Comparison of ENCODE assay signal across 17 cellular contexts in genomic region chr17:62648247-62648953, GRCh38. TPM values are rescaled to one million over a fixed set of nuclear protein-coding genes. Genes with fewer than 3 reads are reported as not detected.
DNase-seq lines count a peak whose midpoint lies in the region; ATAC-seq, FAIRE-seq and TF ChIP-seq lines count a peak whose summit lies in the region.
"Had no signal": no experiment of that assay in that cellular context is flagged by ENCODE, and none has a peak within 500 bp of the region (broad histone marks: within the 10 kb centered on the region; RNA-seq: fewer than 3 reads in every experiment).

No MANE protein-coding gene starts in this region.

- H3K4me1 ChIP-seq in H1 (replicated peaks in 1 of 4; ENCODE audit: control insufficient read depth in 3 of 4, insufficient read depth in 4 of 4, low read length in 3 of 4) (peaks cover 0 to 14% (median 3%) of the 10 kb centered on the region in 4 experiments; a peak in 6 of 7 replicates), skeletal muscle satellite cell (ENCODE audit: control insufficient read depth, insufficient read depth, low read length) (peaks cover 43% of the 10 kb centered on the region)

- H3K27ac ChIP-seq in H1 (ENCODE audit: low read depth, low read length), result no peak overlapping the region
- H3K27ac ChIP-seq: SJCRH30 had no signal

- no peak overlapping the region for H4K5ac ChIP-seq in H1 (ENCODE audit: insufficient read length, low read depth, low read length)

- in situ Hi-C loops in G401 (cut with HindIII; ENCODE audit: low sequenced_read_pairs), result no loop called here

- H2AFZ ChIP-seq in H1 (ENCODE audit: low read length), result peak overlapping the region; percentile 25; the same call in 1 of the 2 replicates

- no peak overlapping the region for H3K4me2 ChIP-seq in H1 (ENCODE audit: insufficient read depth in 1 of 2, low read depth in 2 of 2, low read length in 2 of 2)
- peak overlapping the region; percentile 49 for H3K4me2 ChIP-seq in skeletal muscle satellite cell (ENCODE audit: low read length)

- ATAC-seq in GM18867 (IDR thresholded peaks at IDR 0.05; ENCODE audit: unreplicated experiment), result no peak
- ATAC-seq: naive thymus-derived CD4-positive, alpha-beta T cell; stimulated activated effector memory CD8-positive, alpha-beta T cell treated with anti-CD3 and anti-CD28 coated beads, Interleukin-12 subunit alpha, Interleukin-12 subunit beta, amount 100 ng/mL, for 72 hours had no signal

- no peaks in the 10 kb centered on the region for H4K20me1 ChIP-seq in H1 (replicated peaks in 1 of 2; ENCODE audit: control insufficient read depth in 1 of 2, insufficient read depth in 2 of 2, low read length in 2 of 2)

- 0 out of 2 replicates have a peak overlapping the region, but pooled peaks have one; percentile 3 for H2BK12ac ChIP-seq in H1 (ENCODE audit: low read depth, low read length)

- no peak overlapping the region for H2BK120ac ChIP-seq in H1 (replicated peaks; ENCODE audit: low read depth, low read length)

- no peak overlapping the region for H3K18ac ChIP-seq in H1 (ENCODE audit: extremely low read depth, low read length)

- no peak overlapping the region for H3K27ac Mint-ChIP-seq in activated naive CD4-positive, alpha-beta T cell treated with anti-CD3 and anti-CD28 coated beads, Interleukin-2, amount 10 ng/mL, durations not matched to agents 7 days and 5 days
- H3K27ac Mint-ChIP-seq: activated naive CD4-positive, alpha-beta T cell treated with anti-CD3 and anti-CD28 coated beads for 36 hours; naive thymus-derived CD4-positive, alpha-beta T cell; stimulated activated effector memory CD8-positive, alpha-beta T cell treated with anti-CD3 and anti-CD28 coated beads, Interleukin-12 subunit alpha, Interleukin-12 subunit beta, amount 100 ng/mL, for 72 hours had no signal

- peaks cover 76% of the 10 kb centered on the region for H3K27me3 Mint-ChIP-seq in activated naive CD4-positive, alpha-beta T cell treated with anti-CD3 and anti-CD28 coated beads, Interleukin-2, amount 10 ng/mL, durations not matched to agents 7 days and 5 days

- DNase-seq in H7 (peak; percentile 28), H1 (ENCODE audit: low read depth in 1 of 2, low spot score in 2 of 2) (no peak), islet precursor cell (peak; percentile 44), G401 (ENCODE audit: low spot score) (no peak), NCI-H2196 treated with DMSO at 0.1 percent for 48 hours (lab: John Stamatoyannopoulos, UW; ENCODE audit: unreplicated experiment) (no peak)
- DNase-seq in activated naive CD4-positive, alpha-beta T cell treated with anti-CD3 and anti-CD28 coated beads, Interleukin-2, amount 10 ng/mL, durations not matched to agents 7 days and 5 days, result no peak
- DNase-seq: activated naive CD4-positive, alpha-beta T cell treated with anti-CD3 and anti-CD28 coated beads for 36 hours; caudate nucleus; KBM-7; kidney glomerular epithelial cell; naive thymus-derived CD4-positive, alpha-beta T cell; NCI-H1092 treated with DMSO at 0.1 percent for 48 hours had no signal

- no peaks in the 10 kb centered on the region for H3K36me3 ChIP-seq in H7 (replicated peaks; ENCODE audit: control insufficient read depth, insufficient read depth, low read length)
- no peaks in the 10 kb centered on the region for H3K36me3 ChIP-seq in H1 (ENCODE audit: control insufficient read depth in 2 of 4, insufficient read depth in 4 of 4, low read length in 3 of 4)
- H3K36me3 ChIP-seq in skeletal muscle satellite cell (ENCODE audit: insufficient read depth, low read length), result peaks cover 10% of the 10 kb centered on the region
- H3K36me3 ChIP-seq: SJCRH30 had no signal

- POLR2A ChIA-PET in H1 (lab: Charles Lee; ENCODE audit: partially characterized antibody), result interaction anchor here (1.0 to 1.8 kb wide), 4 partner anchors 10 to 19 kb away, joined by 3 to 7 read pairs (median 4); no protein-coding TSS in a partner anchor

- TF ChIP-seq RAD21 in H1 (IDR thresholded peaks at IDR 0.05 in 1 of 2, conservative IDR thresholded peaks at IDR 0.05 in 1 of 2; ENCODE audit: low read depth in 2 of 2, low read length in 2 of 2), result no peak

- H4K91ac ChIP-seq in H1 (replicated peaks; ENCODE audit: insufficient read length, low read length), result no peak overlapping the region

- no peak overlapping the region for H2BK20ac ChIP-seq in H1 (ENCODE audit: low read length)

- no peak overlapping the region for H3K9ac ChIP-seq in H1 (replicated peaks in 1 of 4; ENCODE audit: extremely low read depth in 1 of 4, low read depth in 3 of 4, low read length in 3 of 4)
- H3K9ac ChIP-seq in skeletal muscle satellite cell (ENCODE audit: low read depth, low read length), result peak overlapping the region; percentile 30

- peaks cover 11% of the 10 kb centered on the region for H3K23me2 ChIP-seq in H1 (ENCODE audit: low read depth, low read length)

- H3K27me3 ChIP-seq in H7 (ENCODE audit: control insufficient read depth, insufficient read depth, low read length) (no peaks in the 10 kb centered on the region), H1 (replicated peaks in 1 of 4; ENCODE audit: control insufficient read depth in 3 of 4, extremely low read depth in 1 of 4, insufficient read depth in 3 of 4, low read length in 3 of 4) (peaks cover 0 to 6% (median 3%) of the 10 kb centered on the region in 4 experiments; a peak in 1 of 7 replicates), skeletal muscle satellite cell (ENCODE audit: control insufficient read depth, insufficient read depth, low read length) (no peaks in the 10 kb centered on the region)
- H3K27me3 ChIP-seq: SJCRH30 had no signal

- H3K79me1 ChIP-seq in H1 (ENCODE audit: low read depth, low read length), result no peaks in the 10 kb centered on the region; the same call in 1 of the 2 replicates

- H3K36me3 Mint-ChIP-seq in activated naive CD4-positive, alpha-beta T cell treated with anti-CD3 and anti-CD28 coated beads, Interleukin-2, amount 10 ng/mL, durations not matched to agents 7 days and 5 days, result no peaks in the 10 kb centered on the region
- H3K36me3 Mint-ChIP-seq: naive thymus-derived CD4-positive, alpha-beta T cell had no signal

- H3K23ac ChIP-seq in H1 (ENCODE audit: insufficient read length), result no peak overlapping the region

- no peak for TF ChIP-seq CTCF in H1 (IDR thresholded peaks at IDR 0.05; ENCODE audit: control extremely low read depth in 1 of 3, insufficient read depth in 1 of 3, low read depth in 1 of 3, low read length in 3 of 3)

- no peak overlapping the region for H2AK5ac ChIP-seq in H1 (ENCODE audit: low read depth, low read length)

- peaks cover 18% of the 10 kb centered on the region for H3K4me1 Mint-ChIP-seq in activated naive CD4-positive, alpha-beta T cell treated with anti-CD3 and anti-CD28 coated beads, Interleukin-2, amount 10 ng/mL, durations not matched to agents 7 days and 5 days

- FAIRE-seq in H1 (lab: Jason Lieb, UNC), result no peak
- FAIRE-seq: TTC549 had no signal

- no peaks in the 10 kb centered on the region for H3K9me3 Mint-ChIP-seq in activated naive CD4-positive, alpha-beta T cell treated with anti-CD3 and anti-CD28 coated beads, Interleukin-2, amount 10 ng/mL, durations not matched to agents 7 days and 5 days
- H3K9me3 Mint-ChIP-seq: activated naive CD4-positive, alpha-beta T cell treated with anti-CD3 and anti-CD28 coated beads for 36 hours; naive thymus-derived CD4-positive, alpha-beta T cell; stimulated activated effector memory CD8-positive, alpha-beta T cell treated with anti-CD3 and anti-CD28 coated beads, Interleukin-12 subunit alpha, Interleukin-12 subunit beta, amount 100 ng/mL, for 72 hours had no signal

- TF ChIP-seq EP300 in H1 (IDR thresholded peaks at IDR 0.05; ENCODE audit: borderline replicate concordance in 1 of 2, low read depth in 2 of 2, low read length in 2 of 2), result no peak

- H3K79me2 ChIP-seq in H1 (ENCODE audit: control insufficient read depth in 1 of 2, insufficient read depth in 2 of 2, low read length in 2 of 2), result no peaks in the 10 kb centered on the region

- H3K4ac ChIP-seq in H1 (replicated peaks; ENCODE audit: insufficient read length, low read depth, low read length), result no peak overlapping the region

- H3K9me3 ChIP-seq in H1 (ENCODE audit: insufficient read depth in 2 of 2, low read depth in 1 of 2, low read length in 1 of 2) (no peaks in the 10 kb centered on the region), skeletal muscle satellite cell (replicated peaks; ENCODE audit: low read length) (no peaks in the 10 kb centered on the region)
- H3K9me3 ChIP-seq: SJCRH30 had no signal

- no peak overlapping the region for H3K14ac ChIP-seq in H1 (ENCODE audit: insufficient read length)

- no peak overlapping the region for H4K8ac ChIP-seq in H1 (ENCODE audit: extremely low read depth, insufficient read depth, low read length)

- H2BK5ac ChIP-seq in H1 (ENCODE audit: low read depth, low read length), result no peak overlapping the region

- WGBS in H1 (ENCODE audit: extremely low coverage in 1 of 2, insufficient coverage in 1 of 2, insufficient read length in 1 of 2, insufficient replicate concordance in 2 of 2, low coverage in 1 of 2, low lambda C conversion rate in 2 of 2, missing lambda C conversion rate in 1 of 2), 2 experiments, result 89% methylated on average over 15 of the region's 15 CpGs; no CpG with 5 or more reads in 1 of the 2 experiments

- CTCF ChIA-PET in H1 (lab: Charles Lee; ENCODE audit: partially characterized antibody), result interaction anchor here (0.8 to 3.2 kb wide), 4 partner anchors 8 to 24 kb away, joined by 3 to 12 read pairs (median 4); no protein-coding TSS in a partner anchor
- CTCF ChIA-PET in activated naive CD4-positive, alpha-beta T cell treated with anti-CD3 and anti-CD28 coated beads, Interleukin-2, amount 10 ng/mL, durations not matched to agents 7 days and 5 days (lab: Charles Lee), result no interaction called here

- peak overlapping the region; percentile 95; the same call in 1 of the 2 replicates for H2BK15ac ChIP-seq in H1 (ENCODE audit: low read length)

- H3K4me3 ChIP-seq in H7 (ENCODE audit: insufficient read depth, low read depth, low read length) (no peak overlapping the region), H1 (ENCODE audit: extremely low read depth in 1 of 4, insufficient read depth in 2 of 4, low read depth in 3 of 4, low read length in 4 of 4) (no peak overlapping the region), skeletal muscle satellite cell (ENCODE audit: low read length) (no peak overlapping the region)
- H3K4me3 ChIP-seq: SJCRH30 had no signal

- no peak for TF ChIP-seq POLR2A in H1 (IDR thresholded peaks at IDR 0.05; ENCODE audit: control extremely low read depth in 1 of 2, low read depth in 2 of 2, low read length in 2 of 2)

- H3K4me3 Mint-ChIP-seq in activated naive CD4-positive, alpha-beta T cell treated with anti-CD3 and anti-CD28 coated beads, Interleukin-2, amount 10 ng/mL, durations not matched to agents 7 days and 5 days, result no peak overlapping the region
- H3K4me3 Mint-ChIP-seq: activated naive CD4-positive, alpha-beta T cell treated with anti-CD3 and anti-CD28 coated beads for 36 hours; stimulated activated effector memory CD8-positive, alpha-beta T cell treated with anti-CD3 and anti-CD28 coated beads, Interleukin-12 subunit alpha, Interleukin-12 subunit beta, amount 100 ng/mL, for 72 hours had no signal

- no peak overlapping the region for H3K56ac ChIP-seq in H1 (replicated peaks; ENCODE audit: insufficient read length, low read depth, low read length)

RNA-seq across cellular contexts. Expression of gene MRC2, which starts 20.9 kb away (rescaled TPM):
- total RNA-seq in H7 (2014; rRNA removed; shearing (Covaris generic)), result 57.8 and 80.5 TPM in 2 replicates
- 23.0 and 24.2 TPM in 2 replicates for total RNA-seq in H1 (2021; fragmentation: NEBNext Ultra II Directional; extraction: Animal tissue kit (Norgen Biotek cat#: 25700))
- 7.0 and 17.2 TPM in 2 replicates for polyA plus RNA-seq in H1 (2011; rRNA removed)
- 10.9 TPM for polyA plus RNA-seq in H1 (2011; cell fraction: cytosol; rRNA removed)
- polyA plus RNA-seq in H1 (2011; cell fraction: nucleus; rRNA removed), result 82.7 TPM
- polyA plus RNA-seq in H1 (2012, experiment 1 of 2), result 12.5 to 19.6 TPM (median 17.8 TPM) in 4 replicates
- 14.4 TPM for polyA plus RNA-seq in H1 (2012, experiment 2 of 2)
- 25.8 TPM for polyA plus RNA-seq in H1 (2013, experiment 1 of 2)
- 22.6 TPM for polyA plus RNA-seq in H1 (2013, experiment 2 of 2)
- polyA minus RNA-seq in H1 (2011; rRNA and poly(A)+ RNA removed), result 10.5 and 11.7 TPM in 2 replicates
- 17.7 TPM for polyA minus RNA-seq in H1 (2011; cell fraction: cytosol; rRNA and poly(A)+ RNA removed)
- 26.9 TPM for polyA minus RNA-seq in H1 (2011; cell fraction: nucleus; rRNA and poly(A)+ RNA removed)
- 163 and 172 TPM in 2 replicates for total RNA-seq in skeletal muscle satellite cell (2012; rRNA removed)
- 54.0 and 55.3 TPM in 2 replicates for total RNA-seq in G401 (2014; rRNA removed; shearing (Covaris generic))

Comparison
In these comparisons a context has a peak if more than half of its experiments do, and no peak if none do; other contexts are left out.
1. DNase-seq: peak in H7 (single experiment) and islet precursor cell (single experiment); none in H1 (0 of 2), activated naive CD4-positive, alpha-beta T cell treated with anti-CD3 and anti-CD28 coated beads, Interleukin-2, amount 10 ng/mL, durations not matched to agents 7 days and 5 days (single experiment), G401 (single experiment) and NCI-H2196 treated with DMSO at 0.1 percent for 48 hours (single experiment).